Comparison of ENCODE assay signal across 16 cellular contexts in the genomic region with DNA sequence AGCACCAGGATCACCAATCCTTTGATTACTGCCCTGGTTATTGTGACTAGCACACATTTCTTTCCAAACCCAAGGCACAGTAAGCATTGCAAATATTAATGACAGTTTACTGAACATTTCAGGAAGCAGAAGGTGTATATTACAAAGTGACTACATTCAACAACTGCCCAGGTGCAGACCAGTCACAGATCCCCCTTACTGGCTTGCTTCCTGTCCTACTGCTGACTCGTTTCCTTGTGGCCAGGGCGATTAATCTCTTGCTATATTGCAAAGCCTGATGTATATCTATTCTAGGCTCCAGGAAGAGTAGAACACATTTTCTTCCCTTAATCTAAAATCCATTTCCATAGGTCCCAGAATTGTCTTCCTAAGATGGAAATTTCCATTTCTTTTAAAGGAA.
DNase-seq lines count a peak whose midpoint lies in the region; ATAC-seq and TF ChIP-seq lines count a peak whose summit lies in the region.
"Had no signal": no experiment of that assay in that cellular context is flagged by ENCODE, and none has a peak within 500 bp of the region (broad histone marks: within the 10 kb centered on the region; RNA-seq: fewer than 3 reads in every experiment).

No MANE protein-coding gene starts in this region.

- no peak overlapping the region for H2BK15ac ChIP-seq in neuronal stem cell (ENCODE audit: low read length)

- H3K4me3 ChIP-seq in MG63: no peak overlapping the region
- H3K4me3 ChIP-seq in WERI-Rb-1 (ENCODE audit: low read depth, low read length): no peak overlapping the region
- no peak overlapping the region for H3K4me3 ChIP-seq in neuronal stem cell (ENCODE audit: low read length in 2 of 2)
- H3K4me3 ChIP-seq: BLaER1 treated with 17β-estradiol and CSF1 and Interleukin-3, amounts not matched to agents 10 nM and 100 nM; SJSA1 had no signal

- H2BK12ac ChIP-seq in neuronal stem cell (ENCODE audit: low read length): no peak overlapping the region

- no peak for ATAC-seq in GM21529 (IDR thresholded peaks at IDR 0.05; ENCODE audit: unreplicated experiment)

- no peak for TF ChIP-seq CTCF in WERI-Rb-1 (IDR thresholded peaks at IDR 0.05; ENCODE audit: low read depth, low read length)

- H2BK120ac ChIP-seq in neuronal stem cell (ENCODE audit: low read depth, low read length): no peak overlapping the region

- H3K23ac ChIP-seq in neuronal stem cell (ENCODE audit: low read depth, low read length, poor library complexity): no peak overlapping the region

- intact Hi-C loops in cardiac septum (cut with DNase I): no loop called here

- no peak overlapping the region for H3K4me2 ChIP-seq in neuronal stem cell (ENCODE audit: insufficient read depth, low read length, poor library complexity, severe bottlenecking)

- H3K27ac ChIP-seq in WERI-Rb-1 (no peak overlapping the region), neuronal stem cell (replicated peaks; ENCODE audit: low read length) (no peak overlapping the region)
- H3K27ac ChIP-seq: 22Rv1; BLaER1 treated with 17β-estradiol and CSF1 and Interleukin-3, amounts not matched to agents 10 nM and 100 nM; SJSA1 had no signal

- peak; percentile 5 for DNase-seq in DMS153 (lab: John Stamatoyannopoulos, UW)
- DNase-seq in DMS153 treated with DMSO at 0.1 percent for 48 hours (lab: John Stamatoyannopoulos, UW; ENCODE audit: unreplicated experiment): no peak
- peak; percentile 19 for DNase-seq in MG63
- peak; percentile 10 for DNase-seq in WERI-Rb-1
- no peak for DNase-seq in neuronal stem cell (ENCODE audit: low spot score)
- DNase-seq in Ammon's horn (ENCODE audit: low spot score): no peak
- no peak for DNase-seq in cardiac septum (ENCODE audit: low spot score)
- DNase-seq: CD8-positive, alpha-beta memory T cell; DMS 273 treated with DMSO at 0.1 percent for 48 hours; NCI-H187; NCI-H345; OCI-M1 had no signal

- H2AK5ac ChIP-seq in neuronal stem cell (ENCODE audit: low read depth, low read length): no peak overlapping the region

- H3K79me1 ChIP-seq in neuronal stem cell (ENCODE audit: low read depth, low read length): no peaks in the 10 kb centered on the region

- H4K8ac ChIP-seq in neuronal stem cell (ENCODE audit: low read depth, low read length): no peak overlapping the region

- H2BK5ac ChIP-seq in neuronal stem cell (ENCODE audit: low read length): no peak overlapping the region

- H4K91ac ChIP-seq in neuronal stem cell (ENCODE audit: low read depth, low read length, poor library complexity): no peak overlapping the region

- H2AFZ ChIP-seq in neuronal stem cell (ENCODE audit: low read length): peak overlapping the region; percentile 24

- no CpG with 5 or more reads among the region's 2 CpGs for WGBS in neuronal stem cell (ENCODE audit: extremely low coverage in 2 of 2, insufficient read length in 2 of 2, insufficient replicate concordance in 1 of 2), 2 donors

- H3K9ac ChIP-seq in neuronal stem cell (ENCODE audit: low read depth, low read length, poor library complexity): no peak overlapping the region
- H3K9ac ChIP-seq: BLaER1 treated with 17β-estradiol and CSF1 and Interleukin-3, amounts not matched to agents 10 nM and 100 nM had no signal

- no peaks in the 10 kb centered on the region for H3K9me3 ChIP-seq in MG63
- H3K9me3 ChIP-seq in WERI-Rb-1 (ENCODE audit: severe bottlenecking): no peaks in the 10 kb centered on the region
- H3K9me3 ChIP-seq in neuronal stem cell (replicated peaks in 1 of 2; ENCODE audit: control insufficient read depth in 2 of 2, insufficient read depth in 1 of 2, low read depth in 1 of 2, low read length in 2 of 2): no peaks in the 10 kb centered on the region
- H3K9me3 ChIP-seq: BLaER1 treated with 17β-estradiol and CSF1 and Interleukin-3, amounts not matched to agents 10 nM and 100 nM; SJSA1 had no signal

- H3K27me3 ChIP-seq in MG63: no peaks in the 10 kb centered on the region
- H3K27me3 ChIP-seq in WERI-Rb-1 (ENCODE audit: insufficient read depth, low read depth, severe bottlenecking): no peaks in the 10 kb centered on the region
- no peaks in the 10 kb centered on the region for H3K27me3 ChIP-seq in neuronal stem cell (ENCODE audit: control insufficient read depth in 3 of 3, insufficient read depth in 3 of 3, low read depth in 1 of 3, low read length in 3 of 3)
- H3K27me3 ChIP-seq: BLaER1 treated with 17β-estradiol and CSF1 and Interleukin-3, amounts not matched to agents 10 nM and 100 nM; SJSA1 had no signal

- H3K4me1 ChIP-seq in neuronal stem cell (ENCODE audit: control insufficient read depth in 2 of 2, insufficient read depth in 1 of 2, low read depth in 1 of 2, low read length in 2 of 2): no peaks in the 10 kb centered on the region
- H3K4me1 ChIP-seq: SJSA1 had no signal

- H3K4ac ChIP-seq in neuronal stem cell (ENCODE audit: low read length): no peak overlapping the region

- H3K18ac ChIP-seq in neuronal stem cell (ENCODE audit: low read length): no peak overlapping the region

- H3K36me3 ChIP-seq in MG63 (no peaks in the 10 kb centered on the region), WERI-Rb-1 (no peaks in the 10 kb centered on the region), neuronal stem cell (replicated peaks in 1 of 2; ENCODE audit: control insufficient read depth in 2 of 2, insufficient read depth in 2 of 2, low read length in 2 of 2) (no peaks in the 10 kb centered on the region)
- H3K36me3 ChIP-seq: BLaER1 treated with 17β-estradiol and CSF1 and Interleukin-3, amounts not matched to agents 10 nM and 100 nM; SJSA1 had no signal

- H3K14ac ChIP-seq in neuronal stem cell (ENCODE audit: low read length): no peak overlapping the region

Comparison
In these comparisons a context has a peak if more than half of its experiments do, and no peak if none do; other contexts are left out.
1. DNase-seq: peak in DMS153 (single experiment), MG63 (single experiment) and WERI-Rb-1 (single experiment); none in DMS153 treated with DMSO at 0.1 percent for 48 hours (single experiment), neuronal stem cell (single experiment), Ammon's horn (single experiment) and cardiac septum (single experiment).